ENCODE assay signal across 7 cellular contexts in the genomic region with DNA sequence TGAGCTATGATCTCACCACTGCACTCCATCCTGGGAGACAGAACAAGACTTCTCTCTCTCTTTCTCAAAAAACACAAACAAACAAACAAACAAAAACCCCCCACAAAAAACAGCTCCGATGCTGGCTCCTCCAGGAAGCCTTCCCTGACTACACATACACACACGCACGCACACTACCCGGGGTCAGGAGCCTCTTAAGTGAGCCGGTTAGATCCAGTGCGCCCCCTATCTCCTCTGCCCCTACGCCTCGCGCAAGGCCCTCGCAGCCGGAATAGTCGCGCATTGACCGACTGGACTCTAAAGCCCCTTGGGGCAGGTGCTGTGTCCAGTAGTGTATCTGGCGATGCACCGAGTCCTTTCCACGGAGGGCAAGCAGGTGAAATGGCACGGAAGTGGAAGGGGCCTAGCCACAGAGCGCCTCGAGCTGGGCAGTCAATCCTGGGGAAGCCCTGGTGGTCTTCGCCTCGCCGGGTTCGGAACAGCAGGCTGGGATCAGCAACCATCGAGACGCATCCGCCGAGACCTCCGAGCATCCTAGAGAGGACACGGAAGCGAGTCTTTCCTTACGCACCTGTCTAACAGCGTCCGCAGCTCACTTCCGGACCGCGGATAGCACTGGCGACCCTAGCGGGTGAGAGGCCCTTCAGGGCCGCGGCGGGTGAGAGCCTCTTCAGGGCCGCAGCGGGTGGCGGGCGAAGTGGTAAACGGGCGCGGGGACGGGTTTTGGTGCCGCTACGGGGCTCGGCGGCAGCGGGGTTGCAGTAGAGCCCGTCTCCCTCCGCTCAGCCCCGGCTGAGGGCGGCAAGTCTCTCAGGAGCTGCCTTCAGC.
DNase-seq lines count a peak whose midpoint lies in the region; ATAC-seq and TF ChIP-seq lines count a peak whose summit lies in the region.

A gene (plus strand): TSS at position 588 of the 828 bp plus-strand sequence. CDS start 2,661 bp downstream, outside the sequence.

- peaks cover 37% of the 10 kb centered on the region for H3K36me3 Mint-ChIP-seq in T-helper 2 cell treated with Interferon-gamma antibody and Interleukin-4, amounts not matched to agents 5 μg/mL and 100 μg/mL, for 36 hours (ENCODE audit: low read depth)

- H3K27ac Mint-ChIP-seq in T-helper 2 cell treated with Interferon-gamma antibody and Interleukin-4, amounts not matched to agents 5 μg/mL and 100 μg/mL, for 36 hours: peak within 1 kb of the TSS; percentile 91

- H3K27me3 Mint-ChIP-seq in T-helper 2 cell treated with Interferon-gamma antibody and Interleukin-4, amounts not matched to agents 5 μg/mL and 100 μg/mL, for 36 hours (ENCODE audit: low read depth): no peaks in the 10 kb centered on the region

- in situ Hi-C loops in astrocyte of the cerebellum (cut with HindIII; ENCODE audit: low sequenced_read_pairs): loop anchor here (10.0 kb wide), 1 partner anchor 52 kb away; no protein-coding TSS in a partner anchor

- peaks cover 3% of the 10 kb centered on the region for H3K9me3 Mint-ChIP-seq in T-helper 2 cell treated with Interferon-gamma antibody and Interleukin-4, amounts not matched to agents 5 μg/mL and 100 μg/mL, for 36 hours

- H3K4me3 Mint-ChIP-seq in T-helper 2 cell treated with Interferon-gamma antibody and Interleukin-4, amounts not matched to agents 5 μg/mL and 100 μg/mL, for 36 hours: peak within 1 kb of the TSS; percentile 92

- peak within 1 kb of the TSS; percentile 64 for H3K4me3 ChIP-seq in astrocyte of the cerebellum (ENCODE audit: low read depth, low read length)

- peak; percentile 38 for TF ChIP-seq CTCF in astrocyte of the cerebellum (IDR thresholded peaks at IDR 0.05; ENCODE audit: low read depth, low read length, missing control alignments)

- DNase-seq in NCI-H187 (lab: John Stamatoyannopoulos, UW) (peak; percentile 69 to 83), astrocyte of the cerebellum (ENCODE audit: low read depth) (peak; percentile 79), hippocampal formation (lab: John Stamatoyannopoulos, UW) (peak; percentile 67 to 80), retina (peak; percentile 99)
- peak; percentile 82 for DNase-seq in T-helper 2 cell treated with Interferon-gamma antibody and Interleukin-4, amounts not matched to agents 5 μg/mL and 100 μg/mL, for 36 hours (ENCODE audit: low spot score)

- ATAC-seq in GM18498 (IDR thresholded peaks at IDR 0.05; ENCODE audit: unreplicated experiment) (peak; percentile 95), HG02885 (IDR thresholded peaks at IDR 0.05; ENCODE audit: poor library complexity, unreplicated experiment) (peak; percentile 93)

- peaks cover 37% of the 10 kb centered on the region for H3K4me1 Mint-ChIP-seq in T-helper 2 cell treated with Interferon-gamma antibody and Interleukin-4, amounts not matched to agents 5 μg/mL and 100 μg/mL, for 36 hours (ENCODE audit: low read depth)

Comparison
In these comparisons a context has a peak if more than half of its experiments do, and no peak if none do; other contexts are left out.
1. Peak in every context shown above with its lines: DNase-seq, ATAC-seq and H3K4me3 ChIP-seq.